Comparison of ENCODE assay signal across 9 cellular contexts in genomic region chr2:231395188-231396057, GRCh38. TPM values are rescaled to one million over a fixed set of nuclear protein-coding genes. Genes with fewer than 3 reads are reported as not detected.
DNase-seq lines count a peak whose midpoint lies in the region; ATAC-seq, FAIRE-seq and TF ChIP-seq lines count a peak whose summit lies in the region.
"Had no signal": no experiment of that assay in that cellular context is flagged by ENCODE, and none has a peak within 500 bp of the region (broad histone marks: within the 10 kb centered on the region; RNA-seq: fewer than 3 reads in every experiment).

TSS of gene B3GNT7 (plus strand) at chr2:231395710. CDS start at chr2:231395804, 94 bp downstream.

- ATAC-seq in heart left ventricle, result peak in 1 of 4 donors; percentile 8
- no peak for ATAC-seq in GM19455 (IDR thresholded peaks at IDR 0.05; ENCODE audit: unreplicated experiment)

- H4K20me1 ChIP-seq in OCI-LY7 (ENCODE audit: insufficient read depth, low read length), result no peaks in the 10 kb centered on the region

- intact Hi-C loops in OCI-LY7 (cut with micrococcal nuclease; ENCODE audit: unreplicated experiment) (loop anchor here (2.0 to 10.0 kb wide), 2 partner anchors 33 to 279 kb away; no protein-coding TSS in a partner anchor), heart left ventricle (cut with DNase I) (loop anchor here in 4 of 10 donors (5.0 kb wide), 2 partner anchors 98 to 148 kb away; no protein-coding TSS in a partner anchor)

- H3K27me3 ChIP-seq in heart left ventricle, result peaks cover 0 to 23% (median 5%) of the 10 kb centered on the region in 9 donors

- H3K4me3 ChIP-seq in OCI-LY7 (ENCODE audit: low read depth, low read length, poor library complexity, severe bottlenecking) (peak within 1 kb of the TSS; percentile 79), heart left ventricle (peak within 1 kb of the TSS; percentile 26 to 61 (median 54)), skin epidermis (peak within 1 kb of the TSS; percentile 10 to 53 (median 44))
- H3K4me3 ChIP-seq: SK-N-MC had no signal

- H3K9me3 ChIP-seq in OCI-LY7 (ENCODE audit: low read length) (no peaks in the 10 kb centered on the region), heart left ventricle (no peaks in the 10 kb centered on the region)

- TF ChIP-seq CTCF in OCI-LY7 (conservative IDR thresholded peaks at IDR 0.05; ENCODE audit: low read length) (no peak), heart left ventricle (IDR thresholded peaks at IDR 0.05) (no peak)

- H3K79me2 ChIP-seq in OCI-LY7 (ENCODE audit: insufficient read depth, low read depth, low read length), result no peaks in the 10 kb centered on the region

- H3K4me2 ChIP-seq in OCI-LY7 (ENCODE audit: low read length), result peak within 1 kb of the TSS; percentile 96

- WGBS in heart left ventricle, 4 donors, result 4 to 12% (median 7%) methylated on average over 16 to 95 of the region's 95 CpGs

- peak within 1 kb of the TSS; percentile 40; the same call in 1 of the 2 replicates for H2AFZ ChIP-seq in OCI-LY7 (ENCODE audit: low read length)

- no peak for FAIRE-seq in GM19239 (lab: Jason Lieb, UNC)

- H3K36me3 ChIP-seq in OCI-LY7 (ENCODE audit: insufficient read depth, low read length) (no peaks in the 10 kb centered on the region), heart left ventricle (no peaks in the 10 kb centered on the region)

- peak; percentile 63 for DNase-seq in GM19239 (ENCODE audit: insufficient read length, low spot score)
- peak; percentile 62 for DNase-seq in OCI-LY7 (ENCODE audit: low spot score)
- peak in 1 of 5 donors; percentile 63 for DNase-seq in heart left ventricle
- no peak for DNase-seq in SKM-1 treated with dmso at 0.1 percent for 144 hours (lab: John Stamatoyannopoulos, UW; ENCODE audit: unreplicated experiment)
- DNase-seq in cerebellar nuclear complex (lab: John Stamatoyannopoulos, UW), result no peak
- DNase-seq in NAMALWA (ENCODE audit: low spot score), result no peak

- CTCF ChIA-PET in OCI-LY7 (lab: Charles Lee; ENCODE audit: unreplicated experiment), result interaction anchor here (0.6 to 2.1 kb wide), 4 partner anchors 11 to 103 kb away, joined by 3 to 10 read pairs (median 3); no protein-coding TSS in a partner anchor

- H3K9me2 ChIP-seq in OCI-LY7 (ENCODE audit: insufficient read depth, low read length), result no peaks in the 10 kb centered on the region

- POLR2A ChIA-PET in OCI-LY7 (lab: Charles Lee), result interaction anchor here (0.7 to 3.5 kb wide), 5 partner anchors 33 to 216 kb away, joined by 3 to 15 read pairs (median 6); partner anchors contain the start of gene NCL

- TF ChIP-seq POLR2A in heart left ventricle (IDR thresholded peaks at IDR 0.05), result no peak

- no TSS peak for BruUV-seq in OCI-LY7 (replicated peaks; lab: Mats Ljungman, UMichigan)

- H3K4me1 ChIP-seq in OCI-LY7 (ENCODE audit: insufficient read depth, low read length, poor library complexity, severe bottlenecking) (peaks cover 50% of the 10 kb centered on the region), heart left ventricle (peaks cover 0 to 33% (median 11%) of the 10 kb centered on the region in 12 donors)

- H3K27ac ChIP-seq in OCI-LY7 (ENCODE audit: low read depth, low read length, poor library complexity, severe bottlenecking) (peak within 1 kb of the TSS; percentile 97), heart left ventricle (peak within 1 kb of the TSS in 3 of 12 donors; percentile 24 to 49 (median 43)), skin epidermis (peak within 1 kb of the TSS in 20 of 21 experiments; percentile 30 to 81 (median 61))
- H3K27ac ChIP-seq: SK-N-MC had no signal

RNA-seq across cellular contexts. Expression of gene B3GNT7, which starts in this region (rescaled TPM):
- 4.5 and 7.8 TPM in 2 replicates for total RNA-seq in OCI-LY7 (2014; rRNA removed; shearing (Covaris generic))
- 7.4 and 8.7 TPM in 2 replicates for total RNA-seq in OCI-LY7 (2022)
- total RNA-seq in heart left ventricle, result 10 to 100 TPM in 2 of 9 donors, 1 to 10 TPM in 7; 1.2 to 52.4 (median 6.8) TPM
- 1 to 10 TPM in 1 of 2 donors, under 1 TPM in 1; 0.68 to 2.2 TPM for polyA plus RNA-seq in heart left ventricle

Comparison
In these comparisons a context has a peak if more than half of its experiments do, and no peak if none do; other contexts are left out.
1. DNase-seq: peak in GM19239 (single experiment) and OCI-LY7 (single experiment); none in SKM-1 treated with dmso at 0.1 percent for 144 hours (single experiment), cerebellar nuclear complex (0 of 2) and NAMALWA (single experiment).
2. Peak in every context shown above with its lines, with median percentiles within 50 percentile points of each other: H3K4me3 ChIP-seq.